In genomic region chr5:32312682-32313523, GRCh38 we compare ENCODE assay signal across 8 cellular contexts. TPM values are rescaled to one million over a fixed set of nuclear protein-coding genes. Genes with fewer than 3 reads are reported as not detected.
A peak's percentile ranks its signal among the peaks of the same experiment; 100 is the strongest.
DNase-seq lines count a peak whose midpoint lies in the region; ATAC-seq and TF ChIP-seq lines count a peak whose summit lies in the region.

Gene MTMR12, minus strand, starts transcription at chr5:32312939. Its CDS starts 101 bp downstream, at chr5:32312838.

- DNase-seq in DMS153 treated with DMSO at 0.1 percent for 48 hours (lab: John Stamatoyannopoulos, UW; ENCODE audit: unreplicated experiment), result peak; percentile 100
- DNase-seq in KBM-7, result peak; percentile 100
- peak; percentile 100 for DNase-seq in activated T-cell treated with anti-CD3 and anti-CD28 coated beads, Interleukin-2, amount 50 U/mL, for 24 hours
- peak; percentile 94 for DNase-seq in epithelial cell of proximal tubule (ENCODE audit: low read depth)
- peak; percentile 100 for DNase-seq in mucosa of gallbladder (ENCODE audit: low spot score)
- peak; percentile 99 to 100 for DNase-seq in stimulated activated CD8-positive, alpha-beta memory T cell treated with anti-CD3 and anti-CD28 coated beads, Interleukin-4, amount 100 ng/mL, for 4 hours (ENCODE audit: low read depth in 2 of 2, low spot score in 1 of 2)

- no peaks in the 10 kb centered on the region for H3K9me3 Mint-ChIP-seq in activated T-cell treated with anti-CD3 and anti-CD28 coated beads, Interleukin-2, amount 50 U/mL, for 24 hours

- in situ Hi-C loops in KBM-7 (cut with MboI; ENCODE audit: low pct_unique_long_range_greater_than_20kb, low sequenced_read_pairs), result no loop called here

- peaks cover 28% of the 10 kb centered on the region for H3K36me3 Mint-ChIP-seq in activated T-cell treated with anti-CD3 and anti-CD28 coated beads, Interleukin-2, amount 50 U/mL, for 24 hours (ENCODE audit: low read depth)

- H3K4me3 Mint-ChIP-seq in activated T-cell treated with anti-CD3 and anti-CD28 coated beads, Interleukin-2, amount 50 U/mL, for 24 hours, result peak within 1 kb of the TSS; percentile 84

- no peak for TF ChIP-seq CTCF in epithelial cell of proximal tubule (conservative IDR thresholded peaks at IDR 0.05; ENCODE audit: low read depth, low read length)

- H3K27me3 Mint-ChIP-seq in activated T-cell treated with anti-CD3 and anti-CD28 coated beads, Interleukin-2, amount 50 U/mL, for 24 hours, result no peaks in the 10 kb centered on the region

- ATAC-seq in GM21717 (IDR thresholded peaks at IDR 0.05; ENCODE audit: unreplicated experiment), result peak; percentile 96

- H3K4me1 Mint-ChIP-seq in activated T-cell treated with anti-CD3 and anti-CD28 coated beads, Interleukin-2, amount 50 U/mL, for 24 hours (ENCODE audit: low read depth), result peaks cover 31% of the 10 kb centered on the region

- H3K4me3 ChIP-seq in epithelial cell of proximal tubule (ENCODE audit: low read depth, low read length), result peak within 1 kb of the TSS; percentile 87

- H3K27ac Mint-ChIP-seq in activated T-cell treated with anti-CD3 and anti-CD28 coated beads, Interleukin-2, amount 50 U/mL, for 24 hours, result peak within 1 kb of the TSS; percentile 92

TF ChIP-seq in PFSK-1, 5 proteins besides CTCF, POLR2A, EP300 and RAD21:
- TF ChIP-seq, protein P1, sequence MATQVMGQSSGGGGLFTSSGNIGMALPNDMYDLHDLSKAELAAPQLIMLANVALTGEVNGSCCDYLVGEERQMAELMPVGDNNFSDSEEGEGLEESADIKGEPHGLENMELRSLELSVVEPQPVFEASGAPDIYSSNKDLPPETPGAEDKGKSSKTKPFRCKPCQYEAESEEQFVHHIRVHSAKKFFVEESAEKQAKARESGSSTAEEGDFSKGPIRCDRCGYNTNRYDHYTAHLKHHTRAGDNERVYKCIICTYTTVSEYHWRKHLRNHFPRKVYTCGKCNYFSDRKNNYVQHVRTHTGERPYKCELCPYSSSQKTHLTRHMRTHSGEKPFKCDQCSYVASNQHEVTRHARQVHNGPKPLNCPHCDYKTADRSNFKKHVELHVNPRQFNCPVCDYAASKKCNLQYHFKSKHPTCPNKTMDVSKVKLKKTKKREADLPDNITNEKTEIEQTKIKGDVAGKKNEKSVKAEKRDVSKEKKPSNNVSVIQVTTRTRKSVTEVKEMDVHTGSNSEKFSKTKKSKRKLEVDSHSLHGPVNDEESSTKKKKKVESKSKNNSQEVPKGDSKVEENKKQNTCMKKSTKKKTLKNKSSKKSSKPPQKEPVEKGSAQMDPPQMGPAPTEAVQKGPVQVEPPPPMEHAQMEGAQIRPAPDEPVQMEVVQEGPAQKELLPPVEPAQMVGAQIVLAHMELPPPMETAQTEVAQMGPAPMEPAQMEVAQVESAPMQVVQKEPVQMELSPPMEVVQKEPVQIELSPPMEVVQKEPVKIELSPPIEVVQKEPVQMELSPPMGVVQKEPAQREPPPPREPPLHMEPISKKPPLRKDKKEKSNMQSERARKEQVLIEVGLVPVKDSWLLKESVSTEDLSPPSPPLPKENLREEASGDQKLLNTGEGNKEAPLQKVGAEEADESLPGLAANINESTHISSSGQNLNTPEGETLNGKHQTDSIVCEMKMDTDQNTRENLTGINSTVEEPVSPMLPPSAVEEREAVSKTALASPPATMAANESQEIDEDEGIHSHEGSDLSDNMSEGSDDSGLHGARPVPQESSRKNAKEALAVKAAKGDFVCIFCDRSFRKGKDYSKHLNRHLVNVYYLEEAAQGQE (IDR thresholded peaks at IDR 0.05; ENCODE audit: insufficient read depth in 1 of 2, low read depth in 2 of 2, low read length in 2 of 2), result no peak
- peak; percentile 73 for TF ChIP-seq FOXP2 (optimal IDR thresholded peaks at IDR 0.05; ENCODE audit: borderline replicate concordance, extremely low read depth, extremely low read length, insufficient read depth)
- TF ChIP-seq SIN3A (IDR thresholded peaks at IDR 0.05; ENCODE audit: borderline replicate concordance, insufficient read depth, low read length), result no peak
- TF ChIP-seq TAF1 (IDR thresholded peaks at IDR 0.05; ENCODE audit: borderline replicate concordance, insufficient read depth, low read length), result peak; percentile 78; the same call in 1 of the 2 replicates
- TF ChIP-seq POLR2AphosphoS5 (IDR thresholded peaks at IDR 0.05; ENCODE audit: low read depth, low read length), result peak; percentile 90

RNA-seq across cellular contexts. Expression of gene MTMR12, which starts in this region (rescaled TPM):
- 14.9 TPM for polyA plus RNA-seq in PFSK-1 (2012; ENCODE audit: insufficient read length, low read depth)
- total RNA-seq in epithelial cell of proximal tubule (19.1 and 19.8 TPM in 2 replicates), mucosa of gallbladder (40.8 TPM)

Comparison
In these comparisons a context has a peak if more than half of its experiments do, and no peak if none do; other contexts are left out.
1. Peak in every context shown above with its lines: DNase-seq, ATAC-seq and H3K4me3 ChIP-seq.